1 cellular context compared by ENCODE assay signal in the genomic region with DNA sequence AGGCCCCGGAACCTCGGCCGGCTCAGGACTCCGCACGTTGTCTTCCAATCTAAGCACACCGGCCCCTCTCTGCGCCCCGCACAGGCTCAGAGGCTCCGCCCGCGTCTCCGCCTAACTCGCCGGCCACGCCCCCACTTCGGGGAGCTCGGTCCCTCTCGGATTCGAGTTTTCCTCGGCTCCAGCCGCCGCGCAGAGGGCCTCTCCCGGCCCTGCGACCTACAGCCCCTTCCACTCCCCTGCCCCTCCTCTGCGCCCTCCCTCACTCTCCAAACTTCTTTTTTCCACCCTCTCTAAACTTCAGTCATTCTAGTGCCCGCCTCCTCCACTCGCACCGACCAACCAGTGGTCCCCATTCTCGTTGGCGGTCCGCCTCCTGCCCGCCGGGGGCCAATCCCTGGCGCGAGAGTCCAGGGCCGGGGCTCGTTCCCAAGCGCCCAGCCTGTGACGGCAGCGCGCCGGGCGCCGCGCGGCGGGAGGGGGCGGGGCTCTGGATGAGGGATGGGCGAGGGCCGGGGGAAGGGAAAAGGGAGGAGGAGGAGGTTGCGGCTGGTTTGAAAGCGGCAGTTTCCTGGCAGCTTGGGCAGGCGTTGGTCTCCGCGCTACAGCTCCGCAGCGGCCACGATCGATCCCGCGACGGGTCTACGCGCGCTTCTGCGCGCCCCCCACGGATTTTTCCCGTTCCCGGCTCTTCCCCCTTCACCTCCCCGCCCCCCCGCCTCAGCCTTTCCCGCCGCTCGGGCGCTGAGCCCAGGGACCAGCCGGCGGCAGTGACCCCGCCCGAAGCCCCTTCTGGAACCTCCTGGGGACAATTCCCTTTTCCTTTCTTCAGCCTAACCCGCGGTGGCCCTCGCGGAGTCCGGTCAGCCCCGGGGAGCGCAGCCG.
TF ChIP-seq lines count a peak whose summit lies in the region.

Gene MAGI3 (plus strand): TSS at position 563 of the 882 bp plus-strand sequence. CDS start 519 bp downstream, outside the sequence.

TF ChIP-seq in K562, 482 proteins besides CTCF, POLR2A, EP300 and RAD21 (continued from another document and continues in another):
- TF ChIP-seq, protein P1, sequence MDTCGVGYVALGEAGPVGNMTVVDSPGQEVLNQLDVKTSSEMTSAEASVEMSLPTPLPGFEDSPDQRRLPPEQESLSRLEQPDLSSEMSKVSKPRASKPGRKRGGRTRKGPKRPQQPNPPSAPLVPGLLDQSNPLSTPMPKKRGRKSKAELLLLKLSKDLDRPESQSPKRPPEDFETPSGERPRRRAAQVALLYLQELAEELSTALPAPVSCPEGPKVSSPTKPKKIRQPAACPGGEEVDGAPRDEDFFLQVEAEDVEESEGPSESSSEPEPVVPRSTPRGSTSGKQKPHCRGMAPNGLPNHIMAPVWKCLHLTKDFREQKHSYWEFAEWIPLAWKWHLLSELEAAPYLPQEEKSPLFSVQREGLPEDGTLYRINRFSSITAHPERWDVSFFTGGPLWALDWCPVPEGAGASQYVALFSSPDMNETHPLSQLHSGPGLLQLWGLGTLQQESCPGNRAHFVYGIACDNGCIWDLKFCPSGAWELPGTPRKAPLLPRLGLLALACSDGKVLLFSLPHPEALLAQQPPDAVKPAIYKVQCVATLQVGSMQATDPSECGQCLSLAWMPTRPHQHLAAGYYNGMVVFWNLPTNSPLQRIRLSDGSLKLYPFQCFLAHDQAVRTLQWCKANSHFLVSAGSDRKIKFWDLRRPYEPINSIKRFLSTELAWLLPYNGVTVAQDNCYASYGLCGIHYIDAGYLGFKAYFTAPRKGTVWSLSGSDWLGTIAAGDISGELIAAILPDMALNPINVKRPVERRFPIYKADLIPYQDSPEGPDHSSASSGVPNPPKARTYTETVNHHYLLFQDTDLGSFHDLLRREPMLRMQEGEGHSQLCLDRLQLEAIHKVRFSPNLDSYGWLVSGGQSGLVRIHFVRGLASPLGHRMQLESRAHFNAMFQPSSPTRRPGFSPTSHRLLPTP (IDR thresholded peaks at IDR 0.05; ENCODE audit: borderline replicate concordance, extremely low read depth, insufficient read length) = no peak
- TF ChIP-seq ZFP1 (CRISPR knock-in tag; IDR thresholded peaks at IDR 0.05) (0 out of 2 replicates have a peak, but pooled peaks have one; percentile 17), TAF15 (IDR thresholded peaks at IDR 0.05; ENCODE audit: low read depth, low read length) (no peak), KHSRP (IDR thresholded peaks at IDR 0.05) (no peak), TAF7 (tag; IDR thresholded peaks at IDR 0.05) (no peak), TBL1XR1 (IDR thresholded peaks at IDR 0.05; ENCODE audit: low read length in 2 of 2) (no peak), COPS2 (conservative IDR thresholded peaks at IDR 0.05) (no peak), MCM2 (IDR thresholded peaks at IDR 0.05; ENCODE audit: low read depth) (no peak), SPI1 (IDR thresholded peaks at IDR 0.05; ENCODE audit: borderline replicate concordance, low read depth, low read length) (no peak), BDP1 (IDR thresholded peaks at IDR 0.05; ENCODE audit: insufficient read depth, insufficient read length) (no peak), ZNF232 (CRISPR knock-in tag; IDR thresholded peaks at IDR 0.05) (no peak), ZNF282 (CRISPR knock-in tag; IDR thresholded peaks at IDR 0.05) (no peak), ZNF740 (CRISPR knock-in tag; IDR thresholded peaks at IDR 0.05) (0 out of 2 replicates have a peak, but pooled peaks have one; percentile 3), ZNF740 (tag; IDR thresholded peaks at IDR 0.05) (no peak), HDAC8 (tag; IDR thresholded peaks at IDR 0.05) (no peak), HNRNPLL (IDR thresholded peaks at IDR 0.05; ENCODE audit: low read depth, low read length, poor library complexity, severe bottlenecking) (no peak), CBX1 (IDR thresholded peaks at IDR 0.05; ENCODE audit: low read depth) (no peak), VEZF1 (CRISPR knock-in tag; IDR thresholded peaks at IDR 0.05) (peak; percentile 96), ZNF253 (CRISPR knock-in tag; conservative IDR thresholded peaks at IDR 0.05) (no peak), BRD9 (IDR thresholded peaks at IDR 0.05; ENCODE audit: low read depth, partially characterized antibody) (no peak), IRF2 (CRISPR knock-in tag; IDR thresholded peaks at IDR 0.05) (no peak), BRD4 (IDR thresholded peaks at IDR 0.05) (no peak), BRF1 (IDR thresholded peaks at IDR 0.05; ENCODE audit: borderline replicate concordance, extremely low read depth, insufficient read length) (no peak), STAT5A (IDR thresholded peaks at IDR 0.05; ENCODE audit: borderline replicate concordance, low read length) (no peak), CXXC5 (CRISPR knock-in tag; IDR thresholded peaks at IDR 0.05) (peak; percentile 88)
- TF ChIP-seq, protein P2, sequence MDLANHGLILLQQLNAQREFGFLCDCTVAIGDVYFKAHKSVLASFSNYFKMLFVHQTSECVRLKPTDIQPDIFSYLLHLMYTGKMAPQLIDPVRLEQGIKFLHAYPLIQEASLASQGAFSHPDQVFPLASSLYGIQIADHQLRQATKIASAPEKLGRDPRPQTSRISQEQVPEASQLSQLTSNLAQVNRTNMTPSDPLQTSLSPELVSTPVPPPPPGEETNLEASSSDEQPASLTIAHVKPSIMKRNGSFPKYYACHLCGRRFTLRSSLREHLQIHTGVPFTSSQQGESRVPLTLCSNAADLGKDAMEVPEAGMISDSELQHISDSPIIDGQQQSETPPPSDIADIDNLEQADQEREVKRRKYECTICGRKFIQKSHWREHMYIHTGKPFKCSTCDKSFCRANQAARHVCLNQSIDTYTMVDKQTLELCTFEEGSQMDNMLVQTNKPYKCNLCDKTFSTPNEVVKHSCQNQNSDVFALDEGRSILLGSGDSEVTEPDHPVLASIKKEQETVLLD (IDR thresholded peaks at IDR 0.05) = no peak
- TF ChIP-seq, protein P3, sequence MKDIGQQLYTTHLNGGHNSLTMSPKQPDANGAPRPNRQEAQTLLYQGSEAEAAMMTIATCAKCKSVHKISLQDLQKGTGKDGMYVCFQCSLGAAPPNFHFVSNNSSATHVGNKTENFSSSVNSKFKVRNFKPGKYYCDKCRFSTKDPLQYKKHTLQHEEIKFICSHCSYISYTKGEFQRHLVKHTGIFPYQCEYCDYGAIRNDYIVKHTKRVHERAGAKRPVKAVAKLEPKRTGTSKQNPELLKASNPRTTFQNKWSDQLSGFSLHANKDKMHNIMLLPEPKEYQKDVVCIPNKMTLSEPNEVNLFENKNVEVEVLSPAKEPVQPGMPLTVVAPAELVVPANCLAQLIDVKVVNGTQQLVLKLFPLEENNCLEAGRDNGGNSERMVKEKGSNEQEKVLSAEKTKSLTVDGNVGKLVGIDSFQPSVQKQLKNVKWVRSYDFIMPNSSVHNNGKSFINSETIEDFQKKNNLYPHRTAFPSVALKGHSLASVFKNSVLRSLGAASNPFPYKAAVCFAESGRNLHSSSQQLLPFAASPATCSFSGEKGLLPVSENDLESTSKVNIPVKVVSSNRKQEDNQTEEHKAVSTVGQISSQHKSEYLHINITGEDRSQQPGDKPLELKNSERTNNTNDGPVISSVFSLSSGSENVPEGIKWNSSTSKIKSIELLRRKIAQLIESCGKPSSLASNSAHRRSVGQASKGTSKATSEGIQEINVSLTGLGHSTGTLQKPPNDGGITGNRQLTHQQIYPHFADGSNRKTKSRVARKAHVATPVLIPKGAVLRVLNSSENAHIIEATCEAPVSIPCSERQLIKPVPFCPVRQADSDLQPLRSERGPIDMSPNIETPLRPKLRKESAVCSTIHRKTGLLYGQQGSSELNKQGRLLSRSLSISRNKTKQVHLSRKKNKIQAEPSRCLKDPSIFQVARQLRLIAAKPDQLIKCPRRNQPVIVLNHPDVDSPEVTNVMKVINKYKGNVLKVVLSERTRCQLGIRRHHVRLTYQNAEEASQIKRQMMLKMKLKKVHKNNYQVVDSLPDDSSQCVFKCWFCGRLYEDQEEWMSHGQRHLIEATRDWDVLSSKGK (CRISPR knock-in tag; IDR thresholded peaks at IDR 0.05) = no peak
- TF ChIP-seq, protein P4, sequence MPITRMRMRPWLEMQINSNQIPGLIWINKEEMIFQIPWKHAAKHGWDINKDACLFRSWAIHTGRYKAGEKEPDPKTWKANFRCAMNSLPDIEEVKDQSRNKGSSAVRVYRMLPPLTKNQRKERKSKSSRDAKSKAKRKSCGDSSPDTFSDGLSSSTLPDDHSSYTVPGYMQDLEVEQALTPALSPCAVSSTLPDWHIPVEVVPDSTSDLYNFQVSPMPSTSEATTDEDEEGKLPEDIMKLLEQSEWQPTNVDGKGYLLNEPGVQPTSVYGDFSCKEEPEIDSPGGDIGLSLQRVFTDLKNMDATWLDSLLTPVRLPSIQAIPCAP (CRISPR knock-in tag; IDR thresholded peaks at IDR 0.05; ENCODE audit: borderline replicate concordance) = no peak
- TF ChIP-seq, protein P5, sequence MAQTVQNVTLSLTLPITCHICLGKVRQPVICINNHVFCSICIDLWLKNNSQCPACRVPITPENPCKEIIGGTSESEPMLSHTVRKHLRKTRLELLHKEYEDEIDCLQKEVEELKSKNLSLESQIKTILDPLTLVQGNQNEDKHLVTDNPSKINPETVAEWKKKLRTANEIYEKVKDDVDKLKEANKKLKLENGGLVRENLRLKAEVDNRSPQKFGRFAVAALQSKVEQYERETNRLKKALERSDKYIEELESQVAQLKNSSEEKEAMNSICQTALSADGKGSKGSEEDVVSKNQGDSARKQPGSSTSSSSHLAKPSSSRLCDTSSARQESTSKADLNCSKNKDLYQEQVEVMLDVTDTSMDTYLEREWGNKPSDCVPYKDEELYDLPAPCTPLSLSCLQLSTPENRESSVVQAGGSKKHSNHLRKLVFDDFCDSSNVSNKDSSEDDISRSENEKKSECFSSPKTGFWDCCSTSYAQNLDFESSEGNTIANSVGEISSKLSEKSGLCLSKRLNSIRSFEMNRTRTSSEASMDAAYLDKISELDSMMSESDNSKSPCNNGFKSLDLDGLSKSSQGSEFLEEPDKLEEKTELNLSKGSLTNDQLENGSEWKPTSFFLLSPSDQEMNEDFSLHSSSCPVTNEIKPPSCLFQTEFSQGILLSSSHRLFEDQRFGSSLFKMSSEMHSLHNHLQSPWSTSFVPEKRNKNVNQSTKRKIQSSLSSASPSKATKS (CRISPR knock-in tag; IDR thresholded peaks at IDR 0.05) = no peak
- TF ChIP-seq, protein P6, sequence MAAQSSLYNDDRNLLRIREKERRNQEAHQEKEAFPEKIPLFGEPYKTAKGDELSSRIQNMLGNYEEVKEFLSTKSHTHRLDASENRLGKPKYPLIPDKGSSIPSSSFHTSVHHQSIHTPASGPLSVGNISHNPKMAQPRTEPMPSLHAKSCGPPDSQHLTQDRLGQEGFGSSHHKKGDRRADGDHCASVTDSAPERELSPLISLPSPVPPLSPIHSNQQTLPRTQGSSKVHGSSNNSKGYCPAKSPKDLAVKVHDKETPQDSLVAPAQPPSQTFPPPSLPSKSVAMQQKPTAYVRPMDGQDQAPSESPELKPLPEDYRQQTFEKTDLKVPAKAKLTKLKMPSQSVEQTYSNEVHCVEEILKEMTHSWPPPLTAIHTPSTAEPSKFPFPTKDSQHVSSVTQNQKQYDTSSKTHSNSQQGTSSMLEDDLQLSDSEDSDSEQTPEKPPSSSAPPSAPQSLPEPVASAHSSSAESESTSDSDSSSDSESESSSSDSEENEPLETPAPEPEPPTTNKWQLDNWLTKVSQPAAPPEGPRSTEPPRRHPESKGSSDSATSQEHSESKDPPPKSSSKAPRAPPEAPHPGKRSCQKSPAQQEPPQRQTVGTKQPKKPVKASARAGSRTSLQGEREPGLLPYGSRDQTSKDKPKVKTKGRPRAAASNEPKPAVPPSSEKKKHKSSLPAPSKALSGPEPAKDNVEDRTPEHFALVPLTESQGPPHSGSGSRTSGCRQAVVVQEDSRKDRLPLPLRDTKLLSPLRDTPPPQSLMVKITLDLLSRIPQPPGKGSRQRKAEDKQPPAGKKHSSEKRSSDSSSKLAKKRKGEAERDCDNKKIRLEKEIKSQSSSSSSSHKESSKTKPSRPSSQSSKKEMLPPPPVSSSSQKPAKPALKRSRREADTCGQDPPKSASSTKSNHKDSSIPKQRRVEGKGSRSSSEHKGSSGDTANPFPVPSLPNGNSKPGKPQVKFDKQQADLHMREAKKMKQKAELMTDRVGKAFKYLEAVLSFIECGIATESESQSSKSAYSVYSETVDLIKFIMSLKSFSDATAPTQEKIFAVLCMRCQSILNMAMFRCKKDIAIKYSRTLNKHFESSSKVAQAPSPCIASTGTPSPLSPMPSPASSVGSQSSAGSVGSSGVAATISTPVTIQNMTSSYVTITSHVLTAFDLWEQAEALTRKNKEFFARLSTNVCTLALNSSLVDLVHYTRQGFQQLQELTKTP (IDR thresholded peaks at IDR 0.05; ENCODE audit: low read depth in 1 of 2, partially characterized antibody in 2 of 2) = no peak
- TF ChIP-seq, protein P7, sequence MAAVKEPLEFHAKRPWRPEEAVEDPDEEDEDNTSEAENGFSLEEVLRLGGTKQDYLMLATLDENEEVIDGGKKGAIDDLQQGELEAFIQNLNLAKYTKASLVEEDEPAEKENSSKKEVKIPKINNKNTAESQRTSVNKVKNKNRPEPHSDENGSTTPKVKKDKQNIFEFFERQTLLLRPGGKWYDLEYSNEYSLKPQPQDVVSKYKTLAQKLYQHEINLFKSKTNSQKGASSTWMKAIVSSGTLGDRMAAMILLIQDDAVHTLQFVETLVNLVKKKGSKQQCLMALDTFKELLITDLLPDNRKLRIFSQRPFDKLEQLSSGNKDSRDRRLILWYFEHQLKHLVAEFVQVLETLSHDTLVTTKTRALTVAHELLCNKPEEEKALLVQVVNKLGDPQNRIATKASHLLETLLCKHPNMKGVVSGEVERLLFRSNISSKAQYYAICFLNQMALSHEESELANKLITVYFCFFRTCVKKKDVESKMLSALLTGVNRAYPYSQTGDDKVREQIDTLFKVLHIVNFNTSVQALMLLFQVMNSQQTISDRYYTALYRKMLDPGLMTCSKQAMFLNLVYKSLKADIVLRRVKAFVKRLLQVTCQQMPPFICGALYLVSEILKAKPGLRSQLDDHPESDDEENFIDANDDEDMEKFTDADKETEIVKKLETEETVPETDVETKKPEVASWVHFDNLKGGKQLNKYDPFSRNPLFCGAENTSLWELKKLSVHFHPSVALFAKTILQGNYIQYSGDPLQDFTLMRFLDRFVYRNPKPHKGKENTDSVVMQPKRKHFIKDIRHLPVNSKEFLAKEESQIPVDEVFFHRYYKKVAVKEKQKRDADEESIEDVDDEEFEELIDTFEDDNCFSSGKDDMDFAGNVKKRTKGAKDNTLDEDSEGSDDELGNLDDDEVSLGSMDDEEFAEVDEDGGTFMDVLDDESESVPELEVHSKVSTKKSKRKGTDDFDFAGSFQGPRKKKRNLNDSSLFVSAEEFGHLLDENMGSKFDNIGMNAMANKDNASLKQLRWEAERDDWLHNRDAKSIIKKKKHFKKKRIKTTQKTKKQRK (IDR thresholded peaks at IDR 0.05; ENCODE audit: borderline replicate concordance, low read depth, low read length) = peak; percentile 94
